15 cellular contexts compared by ENCODE assay signal in genomic region chr4:53137468-53137867, GRCh38.
A peak's percentile ranks its signal among the peaks of the same experiment; 100 is the strongest.
DNase-seq lines count a peak whose midpoint lies in the region; ATAC-seq and TF ChIP-seq lines count a peak whose summit lies in the region.
"Had no signal": no experiment of that assay in that cellular context is flagged by ENCODE, and none has a peak within 500 bp of the region (broad histone marks: within the 10 kb centered on the region; RNA-seq: fewer than 3 reads in every experiment).

No MANE protein-coding gene starts in this region.

- no peaks in the 10 kb centered on the region for H3K27me3 ChIP-seq in left lung

- H3K4me3 Mint-ChIP-seq in activated T-cell treated with anti-CD3 and anti-CD28 coated beads, Interleukin-2, amount 50 U/mL, for 24 hours = no peak overlapping the region
- no peak overlapping the region for H3K4me3 Mint-ChIP-seq in activated T-cell treated with anti-CD3 and anti-CD28 coated beads, Interleukin-2, amount 50 U/mL, for 4 hours
- no peak overlapping the region for H3K4me3 Mint-ChIP-seq in activated T-helper 17 cell treated with anti-CD3 and anti-CD28 coated beads, Interleukin-2, amount 50 U/mL, for 72 hours
- H3K4me3 Mint-ChIP-seq: CD4-positive, alpha-beta memory T cell had no signal

- H3K9me3 Mint-ChIP-seq in activated T-cell treated with anti-CD3 and anti-CD28 coated beads, Interleukin-2, amount 50 U/mL, for 24 hours = peaks cover 11% of the 10 kb centered on the region
- no peaks in the 10 kb centered on the region for H3K9me3 Mint-ChIP-seq in activated T-cell treated with anti-CD3 and anti-CD28 coated beads, Interleukin-2, amount 50 U/mL, for 4 hours
- peaks cover 4% of the 10 kb centered on the region for H3K9me3 Mint-ChIP-seq in activated T-helper 17 cell treated with anti-CD3 and anti-CD28 coated beads, Interleukin-2, amount 50 U/mL, for 72 hours

- intact Hi-C loops in left lung (cut with DNase I) = no loop called here

- H3K27ac ChIP-seq in left lung = no peak overlapping the region
- H3K27ac ChIP-seq: GM23248 had no signal

- H3K4me3 ChIP-seq in epithelial cell of esophagus (ENCODE audit: low read length) (no peak overlapping the region), left lung (no peak overlapping the region)
- H3K4me3 ChIP-seq: GM23248 had no signal

- H3K9me3 ChIP-seq in left lung = no peaks in the 10 kb centered on the region

- peaks cover 36% of the 10 kb centered on the region for H3K4me1 Mint-ChIP-seq in activated T-cell treated with anti-CD3 and anti-CD28 coated beads, Interleukin-2, amount 50 U/mL, for 24 hours (ENCODE audit: low read depth)
- H3K4me1 Mint-ChIP-seq in activated T-cell treated with anti-CD3 and anti-CD28 coated beads, Interleukin-2, amount 50 U/mL, for 4 hours (ENCODE audit: low read depth) = peaks cover 8% of the 10 kb centered on the region
- H3K4me1 Mint-ChIP-seq in activated T-helper 17 cell treated with anti-CD3 and anti-CD28 coated beads, Interleukin-2, amount 50 U/mL, for 72 hours = peaks cover 4% of the 10 kb centered on the region
- H3K4me1 Mint-ChIP-seq: CD4-positive, alpha-beta memory T cell had no signal

- no peaks in the 10 kb centered on the region for H3K36me3 ChIP-seq in left lung

- no peak for DNase-seq in activated T-cell treated with anti-CD3 and anti-CD28 coated beads, Interleukin-2, amount 50 U/mL, for 24 hours
- DNase-seq in activated T-cell treated with anti-CD3 and anti-CD28 coated beads, Interleukin-2, amount 50 U/mL, for 4 hours = no peak
- peak; percentile 12 for DNase-seq in epithelial cell of esophagus (ENCODE audit: low read depth)
- DNase-seq in left lung = no peak
- DNase-seq: C1 segment of cervical spinal cord; Calu3; CD4-positive, alpha-beta memory T cell; COR-L47; DMS53; DMS79 treated with DMSO at 0.1 percent for 48 hours; GM23248; H7; HCEC 1CT had no signal

- H3K27ac Mint-ChIP-seq in activated T-cell treated with anti-CD3 and anti-CD28 coated beads, Interleukin-2, amount 50 U/mL, for 24 hours = peak overlapping the region; percentile 38
- peak overlapping the region; percentile 31 for H3K27ac Mint-ChIP-seq in activated T-helper 17 cell treated with anti-CD3 and anti-CD28 coated beads, Interleukin-2, amount 50 U/mL, for 72 hours
- H3K27ac Mint-ChIP-seq: CD4-positive, alpha-beta memory T cell had no signal

- peaks cover 63% of the 10 kb centered on the region for H3K36me3 Mint-ChIP-seq in activated T-cell treated with anti-CD3 and anti-CD28 coated beads, Interleukin-2, amount 50 U/mL, for 24 hours (ENCODE audit: low read depth)
- H3K36me3 Mint-ChIP-seq in activated T-cell treated with anti-CD3 and anti-CD28 coated beads, Interleukin-2, amount 50 U/mL, for 4 hours (ENCODE audit: insufficient read depth) = peaks cover 31% of the 10 kb centered on the region
- peaks cover 13% of the 10 kb centered on the region for H3K36me3 Mint-ChIP-seq in activated T-helper 17 cell treated with anti-CD3 and anti-CD28 coated beads, Interleukin-2, amount 50 U/mL, for 72 hours (ENCODE audit: low read depth)

- TF ChIP-seq CTCF in epithelial cell of esophagus (IDR thresholded peaks at IDR 0.05; ENCODE audit: insufficient read depth, low read depth, low read length, missing control alignments) (no peak), left lung (IDR thresholded peaks at IDR 0.05) (no peak)

- H3K27me3 Mint-ChIP-seq in activated T-cell treated with anti-CD3 and anti-CD28 coated beads, Interleukin-2, amount 50 U/mL, for 24 hours = no peaks in the 10 kb centered on the region
- H3K27me3 Mint-ChIP-seq in activated T-cell treated with anti-CD3 and anti-CD28 coated beads, Interleukin-2, amount 50 U/mL, for 4 hours (ENCODE audit: low read depth) = no peaks in the 10 kb centered on the region
- H3K27me3 Mint-ChIP-seq in activated T-helper 17 cell treated with anti-CD3 and anti-CD28 coated beads, Interleukin-2, amount 50 U/mL, for 72 hours = no peaks in the 10 kb centered on the region
- H3K27me3 Mint-ChIP-seq: CD4-positive, alpha-beta memory T cell had no signal

- no peak for ATAC-seq in activated T-cell treated with anti-CD3 and anti-CD28 coated beads, Interleukin-2, amount 50 U/mL, for 4 hours
- peak; percentile 65 for ATAC-seq in activated T-helper 17 cell treated with anti-CD3 and anti-CD28 coated beads, Interleukin-2, amount 50 U/mL, for 72 hours (replicated peaks)
- ATAC-seq in left lung (no peak), HG02840 (IDR thresholded peaks at IDR 0.05; ENCODE audit: low FRiP score, unreplicated experiment) (no peak)

- H3K4me1 ChIP-seq in left lung = no peaks in the 10 kb centered on the region
